18 cellular contexts compared by ENCODE assay signal in genomic region chr16:17744903-17745581, GRCh38.
A peak's percentile ranks its signal among the peaks of the same experiment; 100 is the strongest.
DNase-seq lines count a peak whose midpoint lies in the region; ATAC-seq and TF ChIP-seq lines count a peak whose summit lies in the region.
"Had no signal": no experiment of that assay in that cellular context is flagged by ENCODE, and none has a peak within 500 bp of the region (broad histone marks: within the 10 kb centered on the region; RNA-seq: fewer than 3 reads in every experiment).

No MANE protein-coding gene starts in this region.

- DNase-seq in brain microvascular endothelial cell (peak; percentile 5), lower lobe of right lung (no peak), NCI-H1436 treated with DMSO at 0.1 percent for 48 hours (lab: John Stamatoyannopoulos, UW) (no peak), NOMO-1 treated with dmso at 0.1 percent for 144 hours (lab: John Stamatoyannopoulos, UW; ENCODE audit: unreplicated experiment) (no peak), putamen (ENCODE audit: low spot score) (no peak)
- DNase-seq in stimulated activated CD4-positive, alpha-beta T cell treated with anti-CD3 and anti-CD28 coated beads, Interleukin-4, amount 100 ng/mL, for 4 hours = no peak
- DNase-seq: activated CD4-positive, alpha-beta T cell treated with anti-CD3 and anti-CD28 coated beads, Interleukin-2, amount 50 U/mL, for 1 hour; central memory CD4-positive, alpha-beta T cell; foreskin melanocyte; Karpas-422; mammary epithelial cell; NCI-H146; NCI-H510A; PC-9 had no signal

- H3K4me1 ChIP-seq in HUES48 (ENCODE audit: control insufficient read depth, insufficient read depth, low read length) = peaks cover 31% of the 10 kb centered on the region
- H3K4me1 ChIP-seq in lower lobe of right lung = no peaks in the 10 kb centered on the region
- peaks cover 13% of the 10 kb centered on the region for H3K4me1 ChIP-seq in stomach smooth muscle (ENCODE audit: control insufficient read depth, insufficient read depth, low read length)

- H3K36me3 ChIP-seq in HUES48 (ENCODE audit: control insufficient read depth, insufficient read depth, low read length) (no peaks in the 10 kb centered on the region), brain microvascular endothelial cell (replicated peaks) (no peaks in the 10 kb centered on the region), lower lobe of right lung (no peaks in the 10 kb centered on the region), stomach smooth muscle (ENCODE audit: control insufficient read depth in 2 of 2, insufficient read depth in 2 of 2, low read length in 2 of 2) (no peaks in the 10 kb centered on the region)

- intact Hi-C loops in lower lobe of right lung (cut with DNase I) = no loop called here

- H3K4me3 ChIP-seq in HUES48 (ENCODE audit: low read depth, low read length) = no peak overlapping the region
- H3K4me3 ChIP-seq in brain microvascular endothelial cell (ENCODE audit: low read depth, low read length) = peak overlapping the region; percentile 20
- peak overlapping the region; percentile 27 for H3K4me3 ChIP-seq in lower lobe of right lung
- H3K4me3 ChIP-seq in stomach smooth muscle (ENCODE audit: low read length in 2 of 2) = peak overlapping the region; percentile 47 to 67
- H3K4me3 ChIP-seq: PC-9 had no signal

- H3K27me3 ChIP-seq in HUES48 (ENCODE audit: control insufficient read depth, insufficient read depth, low read length) (no peaks in the 10 kb centered on the region), brain microvascular endothelial cell (replicated peaks) (no peaks in the 10 kb centered on the region), lower lobe of right lung (ENCODE audit: low read depth) (peaks cover 19% of the 10 kb centered on the region), stomach smooth muscle (ENCODE audit: control insufficient read depth in 1 of 2, insufficient read depth in 2 of 2, low read length in 2 of 2) (no peaks in the 10 kb centered on the region)

- TF ChIP-seq CTCF in brain microvascular endothelial cell (IDR thresholded peaks at IDR 0.05; ENCODE audit: low read depth, low read length, missing control alignments) (no peak), lower lobe of right lung (IDR thresholded peaks at IDR 0.05) (no peak)

- H3K9me3 ChIP-seq in HUES48 (ENCODE audit: control insufficient read depth, insufficient read depth, low read length) (no peaks in the 10 kb centered on the region; the same call in 1 of the 2 replicates), lower lobe of right lung (no peaks in the 10 kb centered on the region), stomach smooth muscle (ENCODE audit: control insufficient read depth in 2 of 2, low read length in 2 of 2) (no peaks in the 10 kb centered on the region)

- H3K9ac ChIP-seq in HUES48 (ENCODE audit: low read depth, low read length) (peak overlapping the region; percentile 69), stomach smooth muscle (ENCODE audit: low read length in 2 of 2) (peak overlapping the region; percentile 78 to 88)

- no peak for ATAC-seq in lower lobe of right lung
- ATAC-seq: stimulated activated memory B cell treated with anti-CD40 and anti-IgM and Interleukin-4, amounts not matched to agents 10 μg/mL and 1 μg/mL and 100 μg/mL, for 72 hours had no signal

- H3K27ac ChIP-seq in HUES48 (ENCODE audit: low read depth, low read length) (peak overlapping the region; percentile 95), brain microvascular endothelial cell (no peak overlapping the region), lower lobe of right lung (no peak overlapping the region), stomach smooth muscle (ENCODE audit: low read length) (peak overlapping the region; percentile 82)
- H3K27ac ChIP-seq: HL-60, PC-9 had no signal

- in situ Hi-C loops in brain microvascular endothelial cell (cut with HindIII; ENCODE audit: low pct_ligation_motif_present, low sequenced_read_pairs) = no loop called here

Comparison
In these comparisons a context has a peak if more than half of its experiments do, and no peak if none do; other contexts are left out.
1. H3K27ac ChIP-seq: peak in HUES48 (single experiment) and stomach smooth muscle (single experiment); none in brain microvascular endothelial cell (single experiment) and lower lobe of right lung (single experiment).